In genomic region chr2:156319811-156320490, GRCh38 we compare ENCODE assay signal across 9 cellular contexts. TPM values are rescaled to one million over a fixed set of nuclear protein-coding genes. Genes with fewer than 3 reads are reported as not detected.
DNase-seq lines count a peak whose midpoint lies in the region; ATAC-seq, FAIRE-seq and TF ChIP-seq lines count a peak whose summit lies in the region.
"Had no signal": no experiment of that assay in that cellular context is flagged by ENCODE, and none has a peak within 500 bp of the region (broad histone marks: within the 10 kb centered on the region; RNA-seq: fewer than 3 reads in every experiment).

No MANE protein-coding gene starts in this region.

- H2BK15ac ChIP-seq in H1 (ENCODE audit: low read length) = peak overlapping the region; percentile 77; the same call in 1 of the 2 replicates
- no peak overlapping the region for H2BK15ac ChIP-seq in mesenchymal stem cell (ENCODE audit: low read depth, poor library complexity, severe bottlenecking)

- TF ChIP-seq EP300 in H1 (IDR thresholded peaks at IDR 0.05; ENCODE audit: borderline replicate concordance in 1 of 2, low read depth in 2 of 2, low read length in 2 of 2) (0 out of 3 replicates have a peak, but pooled peaks of 1 of the 2 experiments have one; percentile 16), upper lobe of left lung (IDR thresholded peaks at IDR 0.05) (no peak)

- WGBS in H1 (ENCODE audit: extremely low coverage in 1 of 2, insufficient coverage in 1 of 2, insufficient read length in 1 of 2, insufficient replicate concordance in 2 of 2, low coverage in 1 of 2, low lambda C conversion rate in 2 of 2, missing lambda C conversion rate in 1 of 2), 2 experiments = 3% methylated on average over 44 of the region's 47 CpGs; no CpG with 5 or more reads in 1 of the 2 experiments
- WGBS in mesenchymal stem cell = 7% methylated on average over 47 of the region's 47 CpGs
- 6 to 7% methylated on average over 22 to 47 of the region's 47 CpGs for WGBS in upper lobe of left lung, 2 donors

- H2AFZ ChIP-seq in H1 (ENCODE audit: low read length) = peak overlapping the region; percentile 83
- H2AFZ ChIP-seq in mesenchymal stem cell (ENCODE audit: low read depth, low read length) = no peak overlapping the region

- H3K27me3 Mint-ChIP-seq in activated CD4-positive, alpha-beta T cell treated with anti-CD3 and anti-CD28 coated beads, Interleukin-2, amount 10 ng/mL, durations not matched to agents 24 days and 14 days = peaks cover 78% of the 10 kb centered on the region

- peak; percentile 35 to 38; a peak in 3 of 4 replicates for TF ChIP-seq RAD21 in H1 (IDR thresholded peaks at IDR 0.05 in 1 of 2, conservative IDR thresholded peaks at IDR 0.05 in 1 of 2; ENCODE audit: low read depth in 2 of 2, low read length in 2 of 2)

- H2AK5ac ChIP-seq in H1 (ENCODE audit: low read depth, low read length) (no peak overlapping the region), mesenchymal stem cell (ENCODE audit: low read length, severe bottlenecking) (no peak overlapping the region)

- H4K20me1 ChIP-seq in H1 (replicated peaks in 1 of 2; ENCODE audit: control insufficient read depth in 1 of 2, insufficient read depth in 2 of 2, low read length in 2 of 2) = peaks cover 5 to 7% of the 10 kb centered on the region in 2 experiments

- no peak overlapping the region for H4K5ac ChIP-seq in H1 (ENCODE audit: insufficient read length, low read depth, low read length)

- H3K23ac ChIP-seq in H1 (ENCODE audit: insufficient read length) = no peak overlapping the region
- H3K23ac ChIP-seq in mesenchymal stem cell (ENCODE audit: low read length in 2 of 2) = no peak overlapping the region

- peak; percentile 42 to 63 (median 55) for TF ChIP-seq CTCF in H1 (IDR thresholded peaks at IDR 0.05; ENCODE audit: control extremely low read depth in 1 of 3, insufficient read depth in 1 of 3, low read depth in 1 of 3, low read length in 3 of 3)
- peak in 5 of 6 experiments; percentile 8 to 56 (median 19) for TF ChIP-seq CTCF in upper lobe of left lung (IDR thresholded peaks at IDR 0.05)

- H2BK12ac ChIP-seq in H1 (ENCODE audit: low read depth, low read length) (peak overlapping the region; percentile 93; the same call in 1 of the 2 replicates), mesenchymal stem cell (ENCODE audit: low read length in 2 of 2) (no peak overlapping the region)

- POLR2A ChIA-PET in H1 (lab: Charles Lee; ENCODE audit: partially characterized antibody) = interaction anchor here (0.6 to 2.6 kb wide), 7 partner anchors 10 to 267 kb away, joined by 3 to 15 read pairs (median 3); no protein-coding TSS in a partner anchor

- H3K56ac ChIP-seq in H1 (replicated peaks; ENCODE audit: insufficient read length, low read depth, low read length) = no peak overlapping the region

- H3K9ac ChIP-seq in H1 (replicated peaks in 1 of 4; ENCODE audit: extremely low read depth in 1 of 4, low read depth in 3 of 4, low read length in 3 of 4) (peak overlapping the region in 3 of 4 experiments; percentile 5 to 35 (median 33); a peak in 3 of 7 replicates), mesenchymal stem cell (ENCODE audit: low read length) (peak overlapping the region; percentile 39)

- H3K79me2 ChIP-seq in H1 (ENCODE audit: control insufficient read depth in 1 of 2, insufficient read depth in 2 of 2, low read length in 2 of 2) = no peaks in the 10 kb centered on the region

- no peaks in the 10 kb centered on the region for H3K79me1 ChIP-seq in H1 (ENCODE audit: low read depth, low read length)
- no peaks in the 10 kb centered on the region for H3K79me1 ChIP-seq in mesenchymal stem cell (replicated peaks; ENCODE audit: low read length, poor library complexity, severe bottlenecking)

- peaks cover 2 to 9% (median 7%) of the 10 kb centered on the region in 4 experiments; a peak in 6 of 7 replicates for H3K4me1 ChIP-seq in H1 (replicated peaks in 1 of 4; ENCODE audit: control insufficient read depth in 3 of 4, insufficient read depth in 4 of 4, low read length in 3 of 4)
- H3K4me1 ChIP-seq in mesenchymal stem cell (ENCODE audit: control insufficient read depth, insufficient read depth, low read depth, low read length) = peaks cover 20% of the 10 kb centered on the region
- H3K4me1 ChIP-seq in upper lobe of left lung = peaks cover 22 to 37% (median 34%) of the 10 kb centered on the region in 4 donors

- H2BK120ac ChIP-seq in H1 (replicated peaks; ENCODE audit: low read depth, low read length) = no peak overlapping the region
- H2BK120ac ChIP-seq in mesenchymal stem cell (ENCODE audit: low read depth, low read length) = no peak overlapping the region

- H3K36me3 Mint-ChIP-seq in activated CD4-positive, alpha-beta T cell treated with anti-CD3 and anti-CD28 coated beads, Interleukin-2, amount 10 ng/mL, durations not matched to agents 24 days and 14 days (ENCODE audit: low read depth) = peaks cover 27% of the 10 kb centered on the region

- H3K23me2 ChIP-seq in H1 (ENCODE audit: low read depth, low read length) = peaks cover 12% of the 10 kb centered on the region; the same call in 1 of the 2 replicates

- H2BK20ac ChIP-seq in H1 (ENCODE audit: low read length) = 0 out of 2 replicates have a peak overlapping the region, but pooled peaks have one; percentile 57

- peak; percentile 58 for DNase-seq in activated CD4-positive, alpha-beta T cell treated with anti-CD3 and anti-CD28 coated beads, Interleukin-2, amount 10 ng/mL, durations not matched to agents 24 days and 14 days
- no peak for DNase-seq in activated CD4-positive, alpha-beta T cell treated with anti-CD3 and anti-CD28 coated beads, Interleukin-2, amount 50 U/mL, for 48 hours
- peak in 1 of 2 experiments; percentile 80 for DNase-seq in H1 (ENCODE audit: low read depth in 1 of 2, low spot score in 2 of 2)
- DNase-seq in mesenchymal stem cell = peak; percentile 50
- peak; percentile 74 to 78 for DNase-seq in upper lobe of left lung
- DNase-seq in NCI-H748 (lab: John Stamatoyannopoulos, UW; ENCODE audit: unreplicated experiment) = no peak
- no peak for DNase-seq in NCI-H526 treated with DMSO at 0.1 percent for 48 hours (lab: John Stamatoyannopoulos, UW)

- H3K36me3 ChIP-seq in H1 (ENCODE audit: control insufficient read depth in 2 of 4, insufficient read depth in 4 of 4, low read length in 3 of 4) = no peaks in the 10 kb centered on the region
- H3K36me3 ChIP-seq in mesenchymal stem cell (ENCODE audit: control insufficient read depth in 1 of 2, insufficient read depth in 2 of 2, low read depth in 1 of 2, low read length in 2 of 2) = no peaks in the 10 kb centered on the region
- H3K36me3 ChIP-seq in upper lobe of left lung = no peaks in the 10 kb centered on the region

- peak overlapping the region; percentile 65 to 92 for H3K4me2 ChIP-seq in H1 (ENCODE audit: insufficient read depth in 1 of 2, low read depth in 2 of 2, low read length in 2 of 2)
- H3K4me2 ChIP-seq in mesenchymal stem cell (ENCODE audit: low read length, poor library complexity, severe bottlenecking) = peak overlapping the region; percentile 61

- H3K27ac ChIP-seq in H1 (ENCODE audit: low read depth, low read length) = no peak overlapping the region
- no peak overlapping the region for H3K27ac ChIP-seq in mesenchymal stem cell (ENCODE audit: low read length, poor library complexity, severe bottlenecking)
- peak overlapping the region; percentile 37 to 81 (median 70) for H3K27ac ChIP-seq in upper lobe of left lung
- H3K27ac ChIP-seq: C4-2B had no signal

- no peaks in the 10 kb centered on the region for H3K9me3 Mint-ChIP-seq in activated CD4-positive, alpha-beta T cell treated with anti-CD3 and anti-CD28 coated beads, Interleukin-2, amount 10 ng/mL, durations not matched to agents 24 days and 14 days

- peak overlapping the region; percentile 74 for H3K4me3 Mint-ChIP-seq in activated CD4-positive, alpha-beta T cell treated with anti-CD3 and anti-CD28 coated beads, Interleukin-2, amount 10 ng/mL, durations not matched to agents 24 days and 14 days

- ATAC-seq in upper lobe of left lung (ENCODE audit: low FRiP score in 2 of 2) = peak; percentile 81 to 83
- ATAC-seq in GM21825 (IDR thresholded peaks at IDR 0.05; ENCODE audit: unreplicated experiment) = no peak

- TF ChIP-seq POLR2A in H1 (IDR thresholded peaks at IDR 0.05; ENCODE audit: control extremely low read depth in 1 of 2, low read depth in 2 of 2, low read length in 2 of 2) = no peak
- TF ChIP-seq POLR2A in upper lobe of left lung (IDR thresholded peaks at IDR 0.05) = peak in 1 of 4 donors; percentile 19

- H4K8ac ChIP-seq in H1 (ENCODE audit: extremely low read depth, insufficient read depth, low read length) (peak overlapping the region; percentile 53; the same call in 1 of the 2 replicates), mesenchymal stem cell (ENCODE audit: low read length) (peak overlapping the region; percentile 2)

- CTCF ChIA-PET in H1 (lab: Charles Lee; ENCODE audit: partially characterized antibody) = interaction anchor here (0.9 to 2.3 kb wide), 8 partner anchors 11 to 269 kb away, joined by 3 to 17 read pairs (median 4); no protein-coding TSS in a partner anchor

- H2BK5ac ChIP-seq in H1 (ENCODE audit: low read depth, low read length) = peak overlapping the region; percentile 21; the same call in 1 of the 2 replicates
- no peak overlapping the region for H2BK5ac ChIP-seq in mesenchymal stem cell (ENCODE audit: low read depth, low read length, poor library complexity, severe bottlenecking)

- H4K91ac ChIP-seq in H1 (replicated peaks; ENCODE audit: insufficient read length, low read length) (no peak overlapping the region), mesenchymal stem cell (ENCODE audit: low read length) (no peak overlapping the region)

- H3K4me3 ChIP-seq in H1 (ENCODE audit: extremely low read depth in 1 of 4, insufficient read depth in 2 of 4, low read depth in 3 of 4, low read length in 4 of 4) = peak overlapping the region; percentile 27 to 61 (median 40); a peak in 7 of 8 replicates
- peak overlapping the region; percentile 47 to 78 for H3K4me3 ChIP-seq in mesenchymal stem cell (ENCODE audit: insufficient read depth in 1 of 2, low read depth in 1 of 2, low read length in 2 of 2)
- H3K4me3 ChIP-seq in upper lobe of left lung = peak overlapping the region; percentile 22 to 55 (median 46)

- no peak overlapping the region for H3K4ac ChIP-seq in H1 (replicated peaks; ENCODE audit: insufficient read length, low read depth, low read length)
- H3K4ac ChIP-seq in mesenchymal stem cell (ENCODE audit: low read depth in 1 of 2, low read length in 2 of 2) = no peak overlapping the region

- no peak overlapping the region for H3K27ac Mint-ChIP-seq in activated CD4-positive, alpha-beta T cell treated with anti-CD3 and anti-CD28 coated beads, Interleukin-2, amount 10 ng/mL, durations not matched to agents 24 days and 14 days

- H3K9me3 ChIP-seq in H1 (ENCODE audit: insufficient read depth in 2 of 2, low read depth in 1 of 2, low read length in 1 of 2) = no peaks in the 10 kb centered on the region
- no peaks in the 10 kb centered on the region for H3K9me3 ChIP-seq in mesenchymal stem cell (ENCODE audit: control insufficient read depth, low read length)
- no peaks in the 10 kb centered on the region for H3K9me3 ChIP-seq in upper lobe of left lung

- no peak for FAIRE-seq in H1 (lab: Jason Lieb, UNC)

- H3K14ac ChIP-seq in H1 (ENCODE audit: insufficient read length) (no peak overlapping the region), mesenchymal stem cell (ENCODE audit: low read length in 2 of 2) (no peak overlapping the region)

- intact Hi-C loops in activated CD4-positive, alpha-beta T cell treated with anti-CD3 and anti-CD28 coated beads, Interleukin-2, amount 10 ng/mL, durations not matched to agents 24 days and 14 days (cut with micrococcal nuclease) = no loop called here

- peaks cover 20% of the 10 kb centered on the region for H3K4me1 Mint-ChIP-seq in activated CD4-positive, alpha-beta T cell treated with anti-CD3 and anti-CD28 coated beads, Interleukin-2, amount 10 ng/mL, durations not matched to agents 24 days and 14 days

- H3K27me3 ChIP-seq in H1 (replicated peaks in 1 of 4; ENCODE audit: control insufficient read depth in 3 of 4, extremely low read depth in 1 of 4, insufficient read depth in 3 of 4, low read length in 3 of 4) (peaks cover 44 to 71% (median 62%) of the 10 kb centered on the region in 4 experiments), mesenchymal stem cell (ENCODE audit: control insufficient read depth in 1 of 2, insufficient read depth in 1 of 2, low read length in 2 of 2) (peaks cover 27 to 67% of the 10 kb centered on the region in 2 experiments), upper lobe of left lung (peaks cover 0 to 25% (median 6%) of the 10 kb centered on the region in 4 donors)

- peak overlapping the region; percentile 62; the same call in 1 of the 2 replicates for H3K18ac ChIP-seq in H1 (ENCODE audit: extremely low read depth, low read length)
- no peak overlapping the region for H3K18ac ChIP-seq in mesenchymal stem cell (ENCODE audit: low read depth in 1 of 2, low read length in 2 of 2)

RNA-seq across cellular contexts. Expression of gene NR4A2, which starts 12.6 kb away (rescaled TPM):
- total RNA-seq in activated CD4-positive, alpha-beta T cell treated with anti-CD3 and anti-CD28 coated beads, Interleukin-2, amount 10 ng/mL, durations not matched to agents 24 days and 14 days = 13.2 and 14.1 TPM in 2 replicates
- 1.4 and 1.7 TPM in 2 replicates for total RNA-seq in H1 (2021; fragmentation: NEBNext Ultra II Directional; extraction: Animal tissue kit (Norgen Biotek cat#: 25700))
- polyA plus RNA-seq in H1 (2011; rRNA removed) = 0.15 and 0.16 TPM in 2 replicates
- 0.08 TPM for polyA plus RNA-seq in H1 (2011; cell fraction: cytosol; rRNA removed)
- 0.40 TPM for polyA plus RNA-seq in H1 (2011; cell fraction: nucleus; rRNA removed)
- polyA plus RNA-seq in H1 (2012, experiment 1 of 2) = 0.23 to 0.47 TPM (median 0.24 TPM) in 4 replicates
- 0.09 TPM for polyA plus RNA-seq in H1 (2012, experiment 2 of 2)
- 1.7 TPM for polyA plus RNA-seq in H1 (2013, experiment 1 of 2)
- polyA plus RNA-seq in H1 (2013, experiment 2 of 2) = 1.5 TPM
- polyA minus RNA-seq in H1 (2011; rRNA and poly(A)+ RNA removed) = 0.22 TPM in 1 of 2 replicates, not detected in the other
- polyA minus RNA-seq in H1 (2011; cell fraction: cytosol; rRNA and poly(A)+ RNA removed) = not detected
- 1.3 TPM for polyA minus RNA-seq in H1 (2011; cell fraction: nucleus; rRNA and poly(A)+ RNA removed)
- polyA plus RNA-seq in mesenchymal stem cell (2013, experiment 1 of 2) = 4.3 TPM
- 3.8 TPM for polyA plus RNA-seq in mesenchymal stem cell (2013, experiment 2 of 2)
- total RNA-seq in upper lobe of left lung = 10 to 100 TPM in 2 of 6 donors, 1 to 10 TPM in 4; 3.0 to 12.6 (median 8.9) TPM

Comparison
In these comparisons a context has a peak if more than half of its experiments do, and no peak if none do; other contexts are left out.
1. DNase-seq: peak in activated CD4-positive, alpha-beta T cell treated with anti-CD3 and anti-CD28 coated beads, Interleukin-2, amount 10 ng/mL, durations not matched to agents 24 days and 14 days (single experiment), mesenchymal stem cell (single experiment) and upper lobe of left lung (2 of 2); none in activated CD4-positive, alpha-beta T cell treated with anti-CD3 and anti-CD28 coated beads, Interleukin-2, amount 50 U/mL, for 48 hours (0 of 2), NCI-H748 (single experiment) and NCI-H526 treated with DMSO at 0.1 percent for 48 hours (single experiment).
2. H3K27ac ChIP-seq: peak in upper lobe of left lung (4 of 4); none in H1 (single experiment) and mesenchymal stem cell (single experiment).
3. Peak in every context shown above with its lines, with median percentiles within 50 percentile points of each other: H3K4me3 ChIP-seq.